In genomic region chr10:95767884-95768556, GRCh38 we compare ENCODE assay signal across 8 cellular contexts. TPM values are rescaled to one million over a fixed set of nuclear protein-coding genes. Genes with fewer than 3 reads are reported as not detected.
DNase-seq lines count a peak whose midpoint lies in the region; ATAC-seq and TF ChIP-seq lines count a peak whose summit lies in the region.

No MANE protein-coding gene starts in this region.

- peak in 1 of 2 donors; percentile 45 for TF ChIP-seq EP300 in tibial nerve (IDR thresholded peaks at IDR 0.05)

- H3K36me3 Mint-ChIP-seq in glutamatergic neuron (ENCODE audit: unreplicated experiment), result no peaks in the 10 kb centered on the region

- H3K9me3 ChIP-seq in tibial nerve, result peaks cover 0 to 4% (median 1%) of the 10 kb centered on the region in 4 donors

- H3K4me1 Mint-ChIP-seq in glutamatergic neuron (ENCODE audit: low read depth, unreplicated experiment), result no peaks in the 10 kb centered on the region

- no peaks in the 10 kb centered on the region for H3K9me3 Mint-ChIP-seq in glutamatergic neuron (ENCODE audit: unreplicated experiment)

- peak overlapping the region in 2 of 4 donors; percentile 27 to 46 for H3K27ac ChIP-seq in tibial nerve

- no peaks in the 10 kb centered on the region for H3K27me3 Mint-ChIP-seq in glutamatergic neuron (ENCODE audit: unreplicated experiment)

- DNase-seq in RPMI7951 (ENCODE audit: low read depth) (peak; percentile 9), lung microvascular endothelial cell (ENCODE audit: low read depth in 2 of 2) (peak; percentile 37 to 88), tibial nerve (ENCODE audit: low spot score in 2 of 2) (no peak), glutamatergic neuron (no peak), NCI-H345 (lab: John Stamatoyannopoulos, UW) (no peak)
- DNase-seq in stimulated activated CD4-positive, alpha-beta T cell treated with anti-CD3 and anti-CD28 coated beads, Interleukin-2, amount 100 ng/mL, for 48 hours, result no peak

- TF ChIP-seq CTCF in tibial nerve (IDR thresholded peaks at IDR 0.05), result no peak
- TF ChIP-seq CTCF in glutamatergic neuron (IDR thresholded peaks at IDR 0.05; ENCODE audit: partially characterized antibody, unreplicated experiment), result no peak

- no peak for TF ChIP-seq POLR2A in tibial nerve (IDR thresholded peaks at IDR 0.05)

- H3K4me1 ChIP-seq in tibial nerve, result peaks cover 0 to 8% (median 2%) of the 10 kb centered on the region in 4 donors

- ATAC-seq in GM18858 (IDR thresholded peaks at IDR 0.05; ENCODE audit: unreplicated experiment), result peak; percentile 77
- peak; percentile 89 for ATAC-seq in HG02678 (IDR thresholded peaks at IDR 0.05; ENCODE audit: unreplicated experiment)

- no peaks in the 10 kb centered on the region for H3K36me3 ChIP-seq in tibial nerve

- H3K27me3 ChIP-seq in tibial nerve, result no peaks in the 10 kb centered on the region

- no peak overlapping the region for H3K4me3 Mint-ChIP-seq in glutamatergic neuron (ENCODE audit: unreplicated experiment)

- H3K27ac Mint-ChIP-seq in glutamatergic neuron (ENCODE audit: unreplicated experiment), result no peak overlapping the region

- no peak overlapping the region for H3K4me3 ChIP-seq in tibial nerve

RNA-seq across cellular contexts. Expression of gene ENTPD1, which starts 12.1 kb away (rescaled TPM):
- 0.20 TPM in 1 of 2 replicates, not detected in the other for total RNA-seq in RPMI7951 (2014; rRNA removed; shearing (Covaris generic))
- total RNA-seq in lung microvascular endothelial cell (2.6 and 10.2 TPM in 2 replicates), tibial nerve (10 to 100 TPM; 12.6 to 33.0 (median 26.1) TPM), glutamatergic neuron (ENCODE audit: unreplicated experiment) (not detected)

Comparison
In these comparisons a context has a peak if more than half of its experiments do, and no peak if none do; other contexts are left out.
1. DNase-seq: peak in RPMI7951 (single experiment) and lung microvascular endothelial cell (2 of 2); none in tibial nerve (0 of 2), glutamatergic neuron (single experiment), stimulated activated CD4-positive, alpha-beta T cell treated with anti-CD3 and anti-CD28 coated beads, Interleukin-2, amount 100 ng/mL, for 48 hours (0 of 2) and NCI-H345 (single experiment).